In the genomic region with DNA sequence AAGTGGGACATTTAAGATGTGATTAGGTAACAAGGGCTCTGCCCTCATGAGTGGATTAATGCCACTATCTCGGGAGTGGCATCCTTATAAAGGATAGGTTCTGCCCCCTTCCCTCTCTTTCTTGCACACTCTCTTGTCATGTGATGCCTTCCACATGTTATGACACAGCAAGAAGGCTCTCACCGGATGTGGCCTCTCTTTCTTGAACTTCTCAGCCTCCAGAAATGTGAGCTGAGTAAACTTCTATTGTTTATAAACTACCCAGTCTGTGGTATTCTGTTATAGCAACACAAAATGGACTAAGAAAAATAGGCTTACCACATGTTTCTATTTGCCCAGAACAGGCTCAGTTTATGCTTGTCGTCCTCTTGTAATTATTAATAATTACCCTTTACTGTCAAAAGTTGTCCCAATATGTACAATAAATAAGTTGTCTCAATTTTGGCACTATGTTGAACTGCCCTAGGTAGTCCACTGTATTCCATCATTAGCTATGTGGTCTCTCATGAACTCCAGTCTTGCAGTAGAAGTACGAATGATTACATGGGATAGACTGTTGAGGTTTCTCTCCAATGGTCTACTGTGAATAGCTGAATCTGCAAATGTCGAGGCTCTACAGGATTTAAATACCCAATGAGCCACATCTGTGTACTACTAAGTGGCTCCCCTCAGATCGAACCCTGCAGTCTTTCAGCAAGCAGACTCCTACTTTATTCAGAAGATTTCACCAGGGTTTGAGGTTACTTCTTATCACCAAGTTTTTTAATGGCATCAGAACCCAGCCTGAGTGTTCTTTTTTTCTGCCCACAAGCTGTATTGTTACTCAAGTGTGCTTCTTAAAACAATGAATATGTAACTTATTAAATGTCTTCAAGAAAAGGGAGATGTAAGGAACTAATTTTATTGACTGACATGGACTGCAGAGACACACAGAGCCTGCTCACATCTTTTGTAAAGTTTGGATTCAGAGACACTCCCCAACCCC, we compare ENCODE assay signal across 15 cellular contexts.
DNase-seq lines count a peak whose midpoint lies in the region; ATAC-seq, FAIRE-seq and TF ChIP-seq lines count a peak whose summit lies in the region.
"Had no signal": no experiment of that assay in that cellular context is flagged by ENCODE, and none has a peak within 500 bp of the region (broad histone marks: within the 10 kb centered on the region; RNA-seq: fewer than 3 reads in every experiment).

No MANE protein-coding gene starts in this region.

- peak overlapping the region; percentile 51 to 95 for H2BK12ac ChIP-seq in mesenchymal stem cell (ENCODE audit: low read length in 2 of 2)

- FAIRE-seq in bronchial epithelial cell (lab: Jason Lieb, UNC): no peak
- FAIRE-seq: HTR-8/SVneo, keratinocyte had no signal

- H3K4me2 ChIP-seq in mesenchymal stem cell (ENCODE audit: low read length, poor library complexity, severe bottlenecking): no peak overlapping the region

- H4K91ac ChIP-seq in mesenchymal stem cell (ENCODE audit: low read length): peak overlapping the region; percentile 65

- H2BK15ac ChIP-seq in mesenchymal stem cell (ENCODE audit: low read depth, poor library complexity, severe bottlenecking): no peak overlapping the region

- peaks cover 2% of the 10 kb centered on the region for H3K4me1 ChIP-seq in mesenchymal stem cell (ENCODE audit: control insufficient read depth, insufficient read depth, low read depth, low read length)

- H3K9ac ChIP-seq in mesenchymal stem cell (ENCODE audit: low read length): no peak overlapping the region

- no peak overlapping the region for H2AK5ac ChIP-seq in mesenchymal stem cell (ENCODE audit: low read length, severe bottlenecking)

- no peak overlapping the region for H3K4me3 ChIP-seq in bronchial epithelial cell (ENCODE audit: low read depth, low read length)
- no peak overlapping the region for H3K4me3 ChIP-seq in mesenchymal stem cell (ENCODE audit: insufficient read depth in 1 of 2, low read depth in 1 of 2, low read length in 2 of 2)

- H2BK120ac ChIP-seq in mesenchymal stem cell (ENCODE audit: low read depth, low read length): peak overlapping the region; percentile 65

- no peaks in the 10 kb centered on the region for H3K36me3 ChIP-seq in bronchial epithelial cell (ENCODE audit: control insufficient read depth, insufficient read depth, low read length)
- no peaks in the 10 kb centered on the region for H3K36me3 ChIP-seq in mesenchymal stem cell (ENCODE audit: control insufficient read depth in 1 of 2, insufficient read depth in 2 of 2, low read depth in 1 of 2, low read length in 2 of 2)

- no peaks in the 10 kb centered on the region for H3K79me1 ChIP-seq in mesenchymal stem cell (replicated peaks; ENCODE audit: low read length, poor library complexity, severe bottlenecking)

- H3K18ac ChIP-seq in mesenchymal stem cell (ENCODE audit: low read depth in 1 of 2, low read length in 2 of 2): peak overlapping the region; percentile 82

- peak overlapping the region in 1 of 2 experiments; percentile 51 for H3K14ac ChIP-seq in mesenchymal stem cell (ENCODE audit: low read length in 2 of 2)

- H3K27me3 ChIP-seq in bronchial epithelial cell (ENCODE audit: control insufficient read depth, insufficient read depth, low read length): no peaks in the 10 kb centered on the region
- no peaks in the 10 kb centered on the region for H3K27me3 ChIP-seq in mesenchymal stem cell (ENCODE audit: control insufficient read depth in 1 of 2, insufficient read depth in 1 of 2, low read length in 2 of 2)

- H3K27ac ChIP-seq in mesenchymal stem cell (ENCODE audit: low read length, poor library complexity, severe bottlenecking): peak overlapping the region; percentile 69

- H3K9me3 ChIP-seq in mesenchymal stem cell (ENCODE audit: control insufficient read depth, low read length): no peaks in the 10 kb centered on the region

- peak; percentile 93 for DNase-seq in ELR (ENCODE audit: low read depth)
- peak; percentile 8 for DNase-seq in MV-4-11 (lab: John Stamatoyannopoulos, UW)
- DNase-seq in bronchial epithelial cell (ENCODE audit: low read depth): peak; percentile 91
- DNase-seq in mesenchymal stem cell: peak; percentile 94
- no peak for DNase-seq in dermis blood vessel endothelial cell
- no peak for DNase-seq in LoVo (ENCODE audit: low spot score)
- no peak for DNase-seq in germinal center (ENCODE audit: low spot score)
- DNase-seq: activated T-cell treated with anti-CD3 and anti-CD28 coated beads for 4 hours; CD4-positive, alpha-beta T cell; naive thymus-derived CD8-positive, alpha-beta T cell; NCI-H1694 treated with DMSO at 0.1 percent for 48 hours; NCI-H82 had no signal

- peak overlapping the region in 1 of 2 experiments; percentile 86 for H3K4ac ChIP-seq in mesenchymal stem cell (ENCODE audit: low read depth in 1 of 2, low read length in 2 of 2)

- WGBS in mesenchymal stem cell: 45% methylated on average over 5 of the region's 6 CpGs

- TF ChIP-seq CTCF in bronchial epithelial cell (IDR thresholded peaks at IDR 0.05; ENCODE audit: insufficient read depth, low read length, severe bottlenecking): no peak

- no peak for ATAC-seq in HG02642 (IDR thresholded peaks at IDR 0.05; ENCODE audit: poor library complexity, unreplicated experiment)
- ATAC-seq: naive thymus-derived CD8-positive, alpha-beta T cell had no signal

- H3K23ac ChIP-seq in mesenchymal stem cell (ENCODE audit: low read length in 2 of 2): no peak overlapping the region

- no peak overlapping the region for H2AFZ ChIP-seq in mesenchymal stem cell (ENCODE audit: low read depth, low read length)

- H4K8ac ChIP-seq in mesenchymal stem cell (ENCODE audit: low read length): no peak overlapping the region

- H2BK5ac ChIP-seq in mesenchymal stem cell (ENCODE audit: low read depth, low read length, poor library complexity, severe bottlenecking): no peak overlapping the region

Comparison
In these comparisons a context has a peak if more than half of its experiments do, and no peak if none do; other contexts are left out.
1. DNase-seq: peak in ELR (single experiment), MV-4-11 (single experiment), bronchial epithelial cell (single experiment) and mesenchymal stem cell (single experiment); none in dermis blood vessel endothelial cell (single experiment), LoVo (single experiment) and germinal center (single experiment).